ENCODE assay signal across 12 cellular contexts in the genomic region with DNA sequence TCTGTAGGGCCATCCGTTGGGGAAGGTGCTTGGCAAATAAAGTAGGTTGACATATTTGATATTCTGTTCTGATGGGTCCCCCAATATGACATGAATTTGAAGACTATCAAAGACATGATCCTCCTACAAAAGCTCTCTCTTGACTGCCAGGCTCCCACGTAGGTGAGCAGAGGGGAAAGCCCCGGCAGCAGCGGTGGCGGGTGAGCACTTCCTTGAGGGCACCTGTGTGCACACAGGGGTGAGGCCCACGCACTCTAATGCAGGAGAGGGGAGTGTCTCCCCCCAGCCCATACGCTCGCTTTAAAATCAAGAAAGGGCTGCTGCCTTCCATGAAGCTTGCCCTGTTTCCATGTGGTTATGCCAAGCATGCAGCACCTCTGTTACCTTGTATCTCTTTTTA.
DNase-seq lines count a peak whose midpoint lies in the region; ATAC-seq and TF ChIP-seq lines count a peak whose summit lies in the region.
"Had no signal": no experiment of that assay in that cellular context is flagged by ENCODE, and none has a peak within 500 bp of the region (broad histone marks: within the 10 kb centered on the region; RNA-seq: fewer than 3 reads in every experiment).

No MANE protein-coding gene starts in this region.

- TF ChIP-seq POLR2A in gastroesophageal sphincter (IDR thresholded peaks at IDR 0.05), result no peak

- no peaks in the 10 kb centered on the region for H3K9me3 ChIP-seq in OCI-LY3 (ENCODE audit: insufficient read depth, low read length)
- H3K9me3 ChIP-seq in GM23248 (ENCODE audit: low read depth), result no peaks in the 10 kb centered on the region
- no peaks in the 10 kb centered on the region for H3K9me3 ChIP-seq in gastroesophageal sphincter
- H3K9me3 ChIP-seq: breast epithelium had no signal

- in situ Hi-C loops in GM23248 (cut with MboI) (no loop called here), GM13977 (cut with MboI; ENCODE audit: low pct_unique_long_range_greater_than_20kb, low sequenced_read_pairs, unreplicated experiment) (no loop called here)

- DNase-seq in activated T-cell treated with anti-CD3 and anti-CD28 coated beads for 24 hours (ENCODE audit: low read depth) (peak; percentile 10), GM23248 (no peak), GM13977 (ENCODE audit: low spot score) (no peak)
- peak; percentile 28 for DNase-seq in effector CD4-positive, alpha-beta T cell
- peak; percentile 10 to 19 for DNase-seq in stimulated activated CD8-positive, alpha-beta memory T cell treated with anti-CD3 and anti-CD28 coated beads, Interleukin-15, amount 100 ng/mL, for 4 hours (ENCODE audit: low read depth in 2 of 2)
- DNase-seq: foreskin fibroblast, NCI-H1436, trophoblast cell had no signal

- H2AFZ ChIP-seq in OCI-LY3 (ENCODE audit: low read depth, low read length) (no peak overlapping the region), GM23248 (no peak overlapping the region)

- H3K79me2 ChIP-seq in OCI-LY3 (ENCODE audit: low read length) (no peaks in the 10 kb centered on the region), GM23248 (ENCODE audit: insufficient read depth) (no peaks in the 10 kb centered on the region)

- no peak for TF ChIP-seq CTCF in OCI-LY3 (IDR thresholded peaks at IDR 0.05; ENCODE audit: low read depth, low read length)
- no peak for TF ChIP-seq CTCF in GM13977 (IDR thresholded peaks at IDR 0.05; ENCODE audit: extremely low read depth, insufficient read depth, missing control alignments)
- TF ChIP-seq CTCF in gastroesophageal sphincter (IDR thresholded peaks at IDR 0.05), result no peak

- H3K9ac ChIP-seq in OCI-LY3 (ENCODE audit: low read length), result no peak overlapping the region
- no peak overlapping the region for H3K9ac ChIP-seq in GM23248

- no peak for ATAC-seq in gastroesophageal sphincter
- no peak for ATAC-seq in HG02571 (IDR thresholded peaks at IDR 0.05; ENCODE audit: unreplicated experiment)

- no peak overlapping the region for H3K4me3 ChIP-seq in OCI-LY3 (ENCODE audit: low read length)
- H3K4me3 ChIP-seq in GM23248, result no peak overlapping the region
- no peak overlapping the region for H3K4me3 ChIP-seq in gastroesophageal sphincter
- H3K4me3 ChIP-seq: breast epithelium had no signal

- H3K9me2 ChIP-seq in GM23248 (ENCODE audit: insufficient read depth), result no peaks in the 10 kb centered on the region

- H3K4me2 ChIP-seq in OCI-LY3 (ENCODE audit: low read length) (peak overlapping the region; percentile 44), GM23248 (ENCODE audit: unreplicated experiment) (no peak overlapping the region)

- WGBS in GM23248 (ENCODE audit: low coverage in 1 of 2, low lambda C conversion rate in 2 of 2, missing lambda C conversion rate in 2 of 2), 2 experiments, result 92% methylated on average over 8 of the region's 8 CpGs
- WGBS in gastroesophageal sphincter (ENCODE audit: low coverage in 1 of 2), 2 donors, result 71% methylated on average over 3 of the region's 8 CpGs; no CpG with 5 or more reads in 1 of the 2 donors

- no peaks in the 10 kb centered on the region for H3K36me3 ChIP-seq in OCI-LY3 (replicated peaks; ENCODE audit: low read depth, low read length)
- no peaks in the 10 kb centered on the region for H3K36me3 ChIP-seq in GM23248 (ENCODE audit: low read depth)
- H3K36me3 ChIP-seq in gastroesophageal sphincter, result peaks cover 0 to 37% of the 10 kb centered on the region in 2 donors
- H3K36me3 ChIP-seq: breast epithelium had no signal

- peaks cover 5% of the 10 kb centered on the region; the same call in 1 of the 2 replicates for H3F3A ChIP-seq in GM23248 (ENCODE audit: insufficient read depth)

- peaks cover 6% of the 10 kb centered on the region; the same call in 1 of the 2 replicates for H4K20me1 ChIP-seq in OCI-LY3 (ENCODE audit: insufficient read depth, low read length)
- no peaks in the 10 kb centered on the region for H4K20me1 ChIP-seq in GM23248 (ENCODE audit: insufficient read depth)

- H3K4me1 ChIP-seq in OCI-LY3 (ENCODE audit: low read length) (peaks cover 11% of the 10 kb centered on the region), GM23248 (ENCODE audit: insufficient read depth) (no peaks in the 10 kb centered on the region), gastroesophageal sphincter (peaks cover 0 to 11% (median 0%) of the 10 kb centered on the region in 3 donors)
- H3K4me1 ChIP-seq: breast epithelium had no signal

- H3K27me3 ChIP-seq in OCI-LY3 (ENCODE audit: low read depth, low read length) (no peaks in the 10 kb centered on the region), GM23248 (replicated peaks; ENCODE audit: insufficient read depth) (no peaks in the 10 kb centered on the region), gastroesophageal sphincter (no peaks in the 10 kb centered on the region)
- H3K27me3 ChIP-seq: breast epithelium had no signal

- TF ChIP-seq EP300 in gastroesophageal sphincter (IDR thresholded peaks at IDR 0.05), result no peak

- H3K27ac ChIP-seq in OCI-LY3 (ENCODE audit: low read length), result no peak overlapping the region
- H3K27ac ChIP-seq in GM23248, result no peak overlapping the region
- no peak overlapping the region for H3K27ac ChIP-seq in gastroesophageal sphincter
- H3K27ac ChIP-seq: breast epithelium had no signal

Comparison
In these comparisons a context has a peak if more than half of its experiments do, and no peak if none do; other contexts are left out.
1. DNase-seq: peak in activated T-cell treated with anti-CD3 and anti-CD28 coated beads for 24 hours (single experiment), effector CD4-positive, alpha-beta T cell (single experiment) and stimulated activated CD8-positive, alpha-beta memory T cell treated with anti-CD3 and anti-CD28 coated beads, Interleukin-15, amount 100 ng/mL, for 4 hours (2 of 2); none in GM23248 (single experiment) and GM13977 (single experiment).